ENCODE assay signal across 18 cellular contexts in genomic region chr9:32782476-32783167, GRCh38. TPM values are rescaled to one million over a fixed set of nuclear protein-coding genes. Genes with fewer than 3 reads are reported as not detected.
DNase-seq lines count a peak whose midpoint lies in the region; TF ChIP-seq lines count a peak whose summit lies in the region.
"Had no signal": no experiment of that assay in that cellular context is flagged by ENCODE, and none has a peak within 500 bp of the region (broad histone marks: within the 10 kb centered on the region; RNA-seq: fewer than 3 reads in every experiment).

No MANE protein-coding gene starts in this region.

- no peaks in the 10 kb centered on the region for H3K9me3 Mint-ChIP-seq in endothelial cell (ENCODE audit: unreplicated experiment)
- H3K9me3 Mint-ChIP-seq: activated CD4-positive, alpha-beta T cell treated with anti-CD3 and anti-CD28 coated beads, Interleukin-2, amount 10 ng/mL, durations not matched to agents 24 days and 14 days; activated T-cell treated with anti-CD3 and anti-CD28 coated beads, Interleukin-2, amount 50 U/mL, for 72 hours had no signal

- peaks cover 9% of the 10 kb centered on the region for H3K27me3 Mint-ChIP-seq in endothelial cell (ENCODE audit: unreplicated experiment)

- H3K4me3 ChIP-seq in HL-60 (replicated peaks; ENCODE audit: insufficient read depth, low read length), result peak overlapping the region; percentile 22; the same call in 1 of the 2 replicates
- no peak overlapping the region for H3K4me3 ChIP-seq in neuron (ENCODE audit: low read length)
- H3K4me3 ChIP-seq in ovary, result no peak overlapping the region
- H3K4me3 ChIP-seq: HAP-1 had no signal

- H3K4me1 ChIP-seq in neuron (ENCODE audit: insufficient read depth, low read length), result no peaks in the 10 kb centered on the region
- peaks cover 2% of the 10 kb centered on the region for H3K4me1 ChIP-seq in ovary (ENCODE audit: insufficient read depth)
- H3K4me1 ChIP-seq: HAP-1 had no signal

- no peak for TF ChIP-seq CTCF in HL-60 (IDR thresholded peaks at IDR 0.05; ENCODE audit: insufficient read depth, low read length)
- TF ChIP-seq CTCF in endothelial cell (IDR thresholded peaks at IDR 0.05; ENCODE audit: unreplicated experiment), result no peak
- TF ChIP-seq CTCF in ovary (IDR thresholded peaks at IDR 0.05), result no peak

- no peaks in the 10 kb centered on the region for H3K36me3 ChIP-seq in neuron (ENCODE audit: insufficient read depth, low read length)
- no peaks in the 10 kb centered on the region for H3K36me3 ChIP-seq in ovary
- H3K36me3 ChIP-seq: HAP-1 had no signal

- peaks cover 6% of the 10 kb centered on the region for H3K4me1 Mint-ChIP-seq in endothelial cell (ENCODE audit: unreplicated experiment)
- H3K4me1 Mint-ChIP-seq: activated CD4-positive, alpha-beta T cell treated with anti-CD3 and anti-CD28 coated beads, Interleukin-2, amount 10 ng/mL, durations not matched to agents 24 days and 14 days; T-helper 17 cell had no signal

- no peak for TF ChIP-seq EP300 in ovary (IDR thresholded peaks at IDR 0.05)

- H2AFZ ChIP-seq in neuron (ENCODE audit: low read depth, low read length), result peak overlapping the region; percentile 63

- H3K27me3 ChIP-seq in HL-60 (ENCODE audit: insufficient read depth, poor library complexity, severe bottlenecking) (peaks cover 57% of the 10 kb centered on the region), neuron (ENCODE audit: insufficient read depth, low read length) (peaks cover 57% of the 10 kb centered on the region), ovary (no peaks in the 10 kb centered on the region)

- intact Hi-C loops in ovary (cut with DNase I), result no loop called here

- TF ChIP-seq POLR2A in ovary (IDR thresholded peaks at IDR 0.05), result no peak

- H3K9me3 ChIP-seq in neuron (ENCODE audit: low read length) (no peaks in the 10 kb centered on the region), ovary (no peaks in the 10 kb centered on the region)
- H3K9me3 ChIP-seq: HAP-1 had no signal

- no peak overlapping the region for H3K27ac Mint-ChIP-seq in endothelial cell (ENCODE audit: unreplicated experiment)
- H3K27ac Mint-ChIP-seq: activated CD4-positive, alpha-beta T cell treated with anti-CD3 and anti-CD28 coated beads, Interleukin-2, amount 10 ng/mL, durations not matched to agents 24 days and 14 days; activated T-cell treated with anti-CD3 and anti-CD28 coated beads, Interleukin-2, amount 50 U/mL, for 72 hours; T-helper 17 cell had no signal

- DNase-seq in D341Med (ENCODE audit: low spot score) (peak; percentile 67), HL-60 (ENCODE audit: low read depth in 1 of 2, low spot score in 1 of 2) (no peak), endothelial cell (ENCODE audit: low spot score) (peak; percentile 29), EL (no peak), NCI-H510A treated with DMSO at 0.1 percent for 48 hours (lab: John Stamatoyannopoulos, UW) (no peak), ovary (no peak), OCI-M2 (lab: John Stamatoyannopoulos, UW; ENCODE audit: unreplicated experiment) (no peak)
- DNase-seq: activated CD4-positive, alpha-beta T cell treated with anti-CD3 and anti-CD28 coated beads, Interleukin-2, amount 10 ng/mL, durations not matched to agents 24 days and 14 days; activated T-cell treated with anti-CD3 and anti-CD28 coated beads, Interleukin-2, amount 50 U/mL, for 72 hours; C1 segment of cervical spinal cord; hippocampal formation; midbrain; OCI-M1; T-helper 17 cell had no signal

- H3K4me3 Mint-ChIP-seq in endothelial cell (ENCODE audit: unreplicated experiment), result peak overlapping the region; percentile 68
- H3K4me3 Mint-ChIP-seq: activated CD4-positive, alpha-beta T cell treated with anti-CD3 and anti-CD28 coated beads, Interleukin-2, amount 10 ng/mL, durations not matched to agents 24 days and 14 days; activated T-cell treated with anti-CD3 and anti-CD28 coated beads, Interleukin-2, amount 50 U/mL, for 72 hours; T-helper 17 cell had no signal

- H3K36me3 Mint-ChIP-seq in endothelial cell (ENCODE audit: low read depth, unreplicated experiment), result no peaks in the 10 kb centered on the region

- no peak overlapping the region for H3K27ac ChIP-seq in HL-60 (replicated peaks)
- H3K27ac ChIP-seq in ovary, result no peak overlapping the region

- WGBS in ovary, 3 donors, result 17 to 21% (median 18%) methylated on average over 30 to 45 of the region's 45 CpGs

RNA-seq across cellular contexts. Expression of gene TMEM215, which starts 0.7 kb away (rescaled TPM):
- total RNA-seq in endothelial cell (ENCODE audit: unreplicated experiment), result 0.18 TPM
- total RNA-seq in ovary, result under 1 TPM in 4 of 7 donors, not detected in 3; 0.05 to 0.69 (median 0.25) TPM
- polyA plus RNA-seq in ovary, result under 1 TPM; 0.35 TPM
- total RNA-seq: activated CD4-positive, alpha-beta T cell treated with anti-CD3 and anti-CD28 coated beads, Interleukin-2, amount 10 ng/mL, durations not matched to agents 24 days and 14 days; activated T-cell treated with anti-CD3 and anti-CD28 coated beads, Interleukin-2, amount 50 U/mL, for 72 hours; bronchial epithelial cell; epithelial cell of proximal tubule; T-helper 17 cell had no signal

Comparison
In these comparisons a context has a peak if more than half of its experiments do, and no peak if none do; other contexts are left out.
1. DNase-seq: peak in D341Med (single experiment) and endothelial cell (single experiment); none in HL-60 (0 of 2), EL (single experiment), NCI-H510A treated with DMSO at 0.1 percent for 48 hours (single experiment), ovary (0 of 5) and OCI-M2 (single experiment).